In genomic region chr11:110434952-110435779, GRCh38 we compare ENCODE assay signal across 9 cellular contexts. TPM values are rescaled to one million over a fixed set of nuclear protein-coding genes. Genes with fewer than 3 reads are reported as not detected.
DNase-seq lines count a peak whose midpoint lies in the region; ATAC-seq and TF ChIP-seq lines count a peak whose summit lies in the region.
"Had no signal": no experiment of that assay in that cellular context is flagged by ENCODE, and none has a peak within 500 bp of the region (broad histone marks: within the 10 kb centered on the region; RNA-seq: fewer than 3 reads in every experiment).

No MANE protein-coding gene starts in this region.

- peaks cover 40% of the 10 kb centered on the region for H4K20me1 ChIP-seq in hepatocyte (ENCODE audit: insufficient read depth, poor library complexity, severe bottlenecking)

- H2AFZ ChIP-seq in hepatocyte = no peak overlapping the region

- peak; percentile 9 for ATAC-seq in GM19463 (IDR thresholded peaks at IDR 0.05; ENCODE audit: unreplicated experiment)

- H3K9me3 ChIP-seq in hepatocyte (ENCODE audit: low read depth) = no peaks in the 10 kb centered on the region
- H3K9me3 ChIP-seq: upper lobe of left lung had no signal

- H3K4me2 ChIP-seq in hepatocyte = no peak overlapping the region

- no peaks in the 10 kb centered on the region for H3K9me2 ChIP-seq in hepatocyte (replicated peaks; ENCODE audit: insufficient read depth)

- DNase-seq in DMS53 (lab: John Stamatoyannopoulos, UW) = peak; percentile 78
- peak; percentile 43 for DNase-seq in NCI-H748 (lab: John Stamatoyannopoulos, UW; ENCODE audit: unreplicated experiment)
- no peak for DNase-seq in hepatocyte (ENCODE audit: low spot score)
- no peak for DNase-seq in anterior cingulate cortex (lab: John Stamatoyannopoulos, UW)
- no peak for DNase-seq in ACHN
- no peak for DNase-seq in NOMO-1 treated with dmso at 0.1 percent for 144 hours (lab: John Stamatoyannopoulos, UW; ENCODE audit: unreplicated experiment)
- no peak for DNase-seq in NCI-H345 (lab: John Stamatoyannopoulos, UW)

- H3K27me3 ChIP-seq in hepatocyte = no peaks in the 10 kb centered on the region
- H3K27me3 ChIP-seq: upper lobe of left lung had no signal

- peak; percentile 34 for TF ChIP-seq CTCF in hepatocyte (IDR thresholded peaks at IDR 0.05; ENCODE audit: poor library complexity)

- in situ Hi-C loops in ACHN (cut with HindIII; ENCODE audit: low pct_ligation_motif_present, low pct_unique_long_range_greater_than_20kb, low sequenced_read_pairs) = no loop called here

- H3K36me3 ChIP-seq in hepatocyte (replicated peaks; ENCODE audit: insufficient read depth, low read depth) = no peaks in the 10 kb centered on the region

- H3K27ac ChIP-seq in hepatocyte = no peak overlapping the region
- H3K27ac ChIP-seq: upper lobe of left lung had no signal

- H3K4me1 ChIP-seq in hepatocyte (ENCODE audit: insufficient read depth) = peaks cover 19% of the 10 kb centered on the region

- WGBS in hepatocyte (ENCODE audit: low lambda C conversion rate, missing lambda C conversion rate) = 94% methylated on average over 8 of the region's 8 CpGs

- peaks cover 94% of the 10 kb centered on the region for H3K79me2 ChIP-seq in hepatocyte

- no peak overlapping the region for H3K4me3 ChIP-seq in hepatocyte
- H3K4me3 ChIP-seq: upper lobe of left lung had no signal

RNA-seq across cellular contexts. Expression of gene FDX1, which starts 5.4 kb away (rescaled TPM):
- total RNA-seq in hepatocyte = 41.6 and 45.4 TPM in 2 replicates
- polyA plus RNA-seq in hepatocyte = 28.2 and 42.5 TPM in 2 replicates

Comparison
In these comparisons a context has a peak if more than half of its experiments do, and no peak if none do; other contexts are left out.
1. DNase-seq: peak in DMS53 (single experiment) and NCI-H748 (single experiment); none in hepatocyte (single experiment), anterior cingulate cortex (0 of 58), ACHN (single experiment), NOMO-1 treated with dmso at 0.1 percent for 144 hours (single experiment) and NCI-H345 (single experiment).